ENCODE assay signal across 9 cellular contexts in genomic region chr19:41323023-41323422, GRCh38. TPM values are rescaled to one million over a fixed set of nuclear protein-coding genes. Genes with fewer than 3 reads are reported as not detected.
A peak's percentile ranks its signal among the peaks of the same experiment; 100 is the strongest.
DNase-seq lines count a peak whose midpoint lies in the region; ATAC-seq and TF ChIP-seq lines count a peak whose summit lies in the region.
"Had no signal": no experiment of that assay in that cellular context is flagged by ENCODE, and none has a peak within 500 bp of the region (broad histone marks: within the 10 kb centered on the region; RNA-seq: fewer than 3 reads in every experiment).

No MANE protein-coding gene starts in this region.

- no peaks in the 10 kb centered on the region for H3K27me3 Mint-ChIP-seq in activated T-helper 17 cell treated with anti-CD3 and anti-CD28 coated beads, Interleukin-2, amount 50 U/mL, for 72 hours
- no peaks in the 10 kb centered on the region for H3K27me3 Mint-ChIP-seq in stimulated activated naive B cell treated with anti-CD40 and anti-IgM and Interleukin-4, amounts not matched to agents 10 μg/mL and 1 μg/mL and 100 μg/mL, for 72 hours

- H3K9me3 ChIP-seq in HCT116 (ENCODE audit: control insufficient read depth in 1 of 2, insufficient read depth in 1 of 2, low read depth in 1 of 2, low read length in 2 of 2) (no peaks in the 10 kb centered on the region), right cardiac atrium (ENCODE audit: control insufficient read depth, low read length) (no peaks in the 10 kb centered on the region)

- POLR2A ChIA-PET in HCT116 (lab: Charles Lee) = no interaction called here

- ATAC-seq in HCT116 (no peak), right cardiac atrium (no peak), HG02798 (IDR thresholded peaks at IDR 0.05; ENCODE audit: poor library complexity, unreplicated experiment) (no peak), omental fat pad (ENCODE audit: low FRiP score) (no peak)
- ATAC-seq in activated T-helper 17 cell treated with anti-CD3 and anti-CD28 coated beads, Interleukin-2, amount 50 U/mL, for 72 hours (replicated peaks) = no peak
- no peak for ATAC-seq in stimulated activated naive B cell treated with anti-CD40 and anti-IgM and Interleukin-4, amounts not matched to agents 10 μg/mL and 1 μg/mL and 100 μg/mL, for 72 hours (replicated peaks)

- TF ChIP-seq CTCF in HCT116 (IDR thresholded peaks at IDR 0.05 in 2 of 3, conservative IDR thresholded peaks at IDR 0.05 in 1 of 3; ENCODE audit: borderline replicate concordance in 1 of 3, insufficient read depth in 1 of 3, low read depth in 2 of 3, low read length in 2 of 3) (no peak), omental fat pad (IDR thresholded peaks at IDR 0.05) (no peak)

- DNase-seq in HCT116 (ENCODE audit: low read depth, low spot score) = no peak
- DNase-seq in right cardiac atrium = peak; percentile 61 to 87 (median 73)
- no peak for DNase-seq in stimulated activated naive B cell treated with anti-CD40 and anti-IgM and Interleukin-4, amounts not matched to agents 10 μg/mL and 1 μg/mL and 100 μg/mL, for 72 hours
- DNase-seq in HPDE6-E6E7 (ENCODE audit: extremely low spot score) = no peak
- DNase-seq in LoVo (ENCODE audit: low spot score) = no peak
- DNase-seq in omental fat pad (ENCODE audit: low spot score) = no peak
- DNase-seq: retina had no signal

- H3K9ac ChIP-seq in HCT116 (ENCODE audit: low read length) = no peak overlapping the region

- H3K4me3 Mint-ChIP-seq in activated T-helper 17 cell treated with anti-CD3 and anti-CD28 coated beads, Interleukin-2, amount 50 U/mL, for 72 hours = no peak overlapping the region
- H3K4me3 Mint-ChIP-seq in stimulated activated naive B cell treated with anti-CD40 and anti-IgM and Interleukin-4, amounts not matched to agents 10 μg/mL and 1 μg/mL and 100 μg/mL, for 72 hours = peak overlapping the region; percentile 18 to 20

- peak overlapping the region; percentile 32; the same call in 1 of the 2 replicates for H3K27ac ChIP-seq in HCT116 (ENCODE audit: low read depth, low read length)
- H3K27ac ChIP-seq in right cardiac atrium (ENCODE audit: low read length) = peak overlapping the region; percentile 80

- WGBS in right cardiac atrium = 50% methylated on average over 7 of the region's 7 CpGs

- TF ChIP-seq POLR2A in HCT116 (IDR thresholded peaks at IDR 0.05; ENCODE audit: borderline replicate concordance, extremely low read depth, insufficient read depth, insufficient read length) = no peak

- H2AFZ ChIP-seq in HCT116 (ENCODE audit: low read depth, low read length, poor library complexity, severe bottlenecking) = no peak overlapping the region

- intact Hi-C loops in HCT116 (cut with micrococcal nuclease) (loop anchor here (5.0 kb wide), 1 partner anchor 249 kb away; no protein-coding TSS in a partner anchor), right cardiac atrium (cut with DNase I) (loop anchor here in 1 of 4 donors (5.0 kb wide), 1 partner anchor 34 kb away; no protein-coding TSS in a partner anchor)

- CTCF ChIA-PET in HCT116 (lab: Charles Lee) = interaction anchor here (2.2 to 2.3 kb wide), 2 partner anchors 240 to 247 kb away, joined by 9 to 13 read pairs; no protein-coding TSS in a partner anchor

- RAD21 ChIA-PET in HCT116 (lab: Charles Lee; ENCODE audit: low non-redundant PET in 1 of 2, low total read pairs in 2 of 2, uncharacterized antibody in 2 of 2, unreplicated experiment in 2 of 2) = no interaction called here

- H3K27me3 ChIP-seq in HCT116 (ENCODE audit: insufficient read depth, low read length) = no peaks in the 10 kb centered on the region
- no peaks in the 10 kb centered on the region for H3K27me3 ChIP-seq in right cardiac atrium (ENCODE audit: control insufficient read depth, insufficient read depth)

- no peak for TF ChIP-seq RAD21 in HCT116 (IDR thresholded peaks at IDR 0.05; ENCODE audit: low read depth)

- H3K36me3 Mint-ChIP-seq in activated T-helper 17 cell treated with anti-CD3 and anti-CD28 coated beads, Interleukin-2, amount 50 U/mL, for 72 hours (ENCODE audit: low read depth) = peaks cover 86% of the 10 kb centered on the region
- H3K36me3 Mint-ChIP-seq in stimulated activated naive B cell treated with anti-CD40 and anti-IgM and Interleukin-4, amounts not matched to agents 10 μg/mL and 1 μg/mL and 100 μg/mL, for 72 hours = peaks cover 40 to 73% of the 10 kb centered on the region in 2 donors

- H3K9me3 Mint-ChIP-seq in activated T-helper 17 cell treated with anti-CD3 and anti-CD28 coated beads, Interleukin-2, amount 50 U/mL, for 72 hours = no peaks in the 10 kb centered on the region
- H3K9me3 Mint-ChIP-seq in stimulated activated naive B cell treated with anti-CD40 and anti-IgM and Interleukin-4, amounts not matched to agents 10 μg/mL and 1 μg/mL and 100 μg/mL, for 72 hours = no peaks in the 10 kb centered on the region

- BruUV-seq in HCT116 (replicated peaks; lab: Mats Ljungman, UMichigan) = no TSS peak

- no peaks in the 10 kb centered on the region for H3K9me2 ChIP-seq in HCT116 (ENCODE audit: insufficient read depth)

- no peaks in the 10 kb centered on the region for H4K20me1 ChIP-seq in HCT116 (ENCODE audit: insufficient read depth)

- no peak overlapping the region for H3K4me2 ChIP-seq in HCT116 (ENCODE audit: low read length)

- H3K79me2 ChIP-seq in HCT116 (ENCODE audit: insufficient read depth, low read length) = no peaks in the 10 kb centered on the region

- peak overlapping the region; percentile 79 for H3K27ac Mint-ChIP-seq in activated T-helper 17 cell treated with anti-CD3 and anti-CD28 coated beads, Interleukin-2, amount 50 U/mL, for 72 hours
- H3K27ac Mint-ChIP-seq in stimulated activated naive B cell treated with anti-CD40 and anti-IgM and Interleukin-4, amounts not matched to agents 10 μg/mL and 1 μg/mL and 100 μg/mL, for 72 hours = peak overlapping the region; percentile 87

- H3K36me3 ChIP-seq in HCT116 (ENCODE audit: control insufficient read depth in 1 of 2, insufficient read depth in 2 of 2, low read length in 2 of 2) = peaks cover 4 to 15% of the 10 kb centered on the region in 2 experiments; a peak in 3 of 4 replicates

- no peak overlapping the region for H3K4me3 ChIP-seq in HCT116 (replicated peaks in 1 of 2; ENCODE audit: low read depth in 1 of 2, low read length in 2 of 2)
- no peak overlapping the region for H3K4me3 ChIP-seq in right cardiac atrium (ENCODE audit: low read length)

- peaks cover 33% of the 10 kb centered on the region for H3K4me1 Mint-ChIP-seq in activated T-helper 17 cell treated with anti-CD3 and anti-CD28 coated beads, Interleukin-2, amount 50 U/mL, for 72 hours
- H3K4me1 Mint-ChIP-seq in stimulated activated naive B cell treated with anti-CD40 and anti-IgM and Interleukin-4, amounts not matched to agents 10 μg/mL and 1 μg/mL and 100 μg/mL, for 72 hours = peaks cover 56 to 75% of the 10 kb centered on the region in 2 donors

- H3K4me1 ChIP-seq in HCT116 (ENCODE audit: control insufficient read depth in 1 of 2, insufficient read depth in 2 of 2, low read length in 2 of 2) (peaks cover 8 to 37% of the 10 kb centered on the region in 2 experiments; a peak in 3 of 4 replicates), right cardiac atrium (ENCODE audit: control insufficient read depth, insufficient read depth, low read length) (peaks cover 12% of the 10 kb centered on the region)

TF ChIP-seq in HCT116, 20 proteins besides CTCF, POLR2A, EP300 and RAD21 (continues in another document):
- TF ChIP-seq EZH2 (IDR thresholded peaks at IDR 0.05) (no peak), ZBTB33 (IDR thresholded peaks at IDR 0.05; ENCODE audit: extremely low read depth, insufficient replicate concordance, low read length) (no peak), JUND (IDR thresholded peaks at IDR 0.05) (no peak)

RNA-seq across cellular contexts. Expression of gene CCDC97, which starts 13.1 kb away (rescaled TPM):
- total RNA-seq in HCT116 (2021; ENCODE audit: unreplicated experiment) (23.0 TPM), right cardiac atrium (10 to 100 TPM; 17.9 to 22.2 (median 18.9) TPM), omental fat pad (10 to 100 TPM; 11.8 to 16.6 (median 13.9) TPM)
- polyA plus RNA-seq in HCT116 (2012) = 19.4 and 21.3 TPM in 2 replicates
- total RNA-seq in activated T-helper 17 cell treated with anti-CD3 and anti-CD28 coated beads, Interleukin-2, amount 50 U/mL, for 72 hours = 10 to 100 TPM; 35.1 to 40.9 TPM
- polyA plus RNA-seq in right cardiac atrium = 12.2 TPM

RNA-seq across cellular contexts. Expression of gene TGFB1, which starts 30.7 kb away (rescaled TPM):
- total RNA-seq in HCT116 (2021; ENCODE audit: unreplicated experiment) (54.6 TPM), right cardiac atrium (10 to 100 TPM; 27.0 to 39.3 (median 33.3) TPM), omental fat pad (10 to 100 TPM; 17.6 to 43.0 (median 25.2) TPM)
- 45.7 and 49.9 TPM in 2 replicates for polyA plus RNA-seq in HCT116 (2012)
- total RNA-seq in activated T-helper 17 cell treated with anti-CD3 and anti-CD28 coated beads, Interleukin-2, amount 50 U/mL, for 72 hours = 100 to 1,000 TPM; 107 to 158 TPM
- polyA plus RNA-seq in right cardiac atrium = 23.9 TPM

RNA-seq across cellular contexts. Expression of gene B9D2, which starts 40.9 kb away (rescaled TPM):
- 7.3 TPM for total RNA-seq in HCT116 (2021; ENCODE audit: unreplicated experiment)
- 9.7 and 11.1 TPM in 2 replicates for polyA plus RNA-seq in HCT116 (2012)
- 1 to 10 TPM; 6.7 to 9.5 TPM for total RNA-seq in activated T-helper 17 cell treated with anti-CD3 and anti-CD28 coated beads, Interleukin-2, amount 50 U/mL, for 72 hours
- 1 to 10 TPM; 3.3 to 3.8 (median 3.5) TPM for total RNA-seq in right cardiac atrium
- polyA plus RNA-seq in right cardiac atrium = 5.1 TPM
- total RNA-seq in omental fat pad = 1 to 10 TPM; 3.3 to 6.8 (median 5.1) TPM

RNA-seq across cellular contexts. Expression of gene TMEM91, which starts 53.3 kb away (rescaled TPM):
- total RNA-seq in HCT116 (2021; ENCODE audit: unreplicated experiment) (4.4 TPM), right cardiac atrium (1 to 10 TPM; 4.6 to 6.7 (median 5.8) TPM), omental fat pad (10 to 100 TPM; 12.4 to 44.3 (median 14.2) TPM)
- 6.8 and 6.9 TPM in 2 replicates for polyA plus RNA-seq in HCT116 (2012)
- total RNA-seq in activated T-helper 17 cell treated with anti-CD3 and anti-CD28 coated beads, Interleukin-2, amount 50 U/mL, for 72 hours = 10 to 100 TPM in 1 of 2 donors, 1 to 10 TPM in 1; 3.5 to 15.1 TPM
- polyA plus RNA-seq in right cardiac atrium = 8.5 TPM

RNA-seq across cellular contexts. Expression of gene HNRNPUL1, which starts 58.9 kb away (rescaled TPM):
- total RNA-seq in HCT116 (2021; ENCODE audit: unreplicated experiment) (201 TPM), right cardiac atrium (100 to 1,000 TPM; 134 to 152 (median 141) TPM), omental fat pad (100 to 1,000 TPM in 3 of 4 donors, 10 to 100 TPM in 1; 92.5 to 173 (median 117) TPM)
- polyA plus RNA-seq in HCT116 (2012) = 122 and 130 TPM in 2 replicates
- total RNA-seq in activated T-helper 17 cell treated with anti-CD3 and anti-CD28 coated beads, Interleukin-2, amount 50 U/mL, for 72 hours = 100 to 1,000 TPM; 324 to 357 TPM
- 89.4 TPM for polyA plus RNA-seq in right cardiac atrium

Comparison
In these comparisons a context has a peak if more than half of its experiments do, and no peak if none do; other contexts are left out.
1. DNase-seq: peak in right cardiac atrium (3 of 3); none in HCT116 (single experiment), stimulated activated naive B cell treated with anti-CD40 and anti-IgM and Interleukin-4, amounts not matched to agents 10 μg/mL and 1 μg/mL and 100 μg/mL, for 72 hours (single experiment), HPDE6-E6E7 (single experiment), LoVo (single experiment) and omental fat pad (single experiment).